ENCODE assay signal across 1 cellular context in the genomic region with DNA sequence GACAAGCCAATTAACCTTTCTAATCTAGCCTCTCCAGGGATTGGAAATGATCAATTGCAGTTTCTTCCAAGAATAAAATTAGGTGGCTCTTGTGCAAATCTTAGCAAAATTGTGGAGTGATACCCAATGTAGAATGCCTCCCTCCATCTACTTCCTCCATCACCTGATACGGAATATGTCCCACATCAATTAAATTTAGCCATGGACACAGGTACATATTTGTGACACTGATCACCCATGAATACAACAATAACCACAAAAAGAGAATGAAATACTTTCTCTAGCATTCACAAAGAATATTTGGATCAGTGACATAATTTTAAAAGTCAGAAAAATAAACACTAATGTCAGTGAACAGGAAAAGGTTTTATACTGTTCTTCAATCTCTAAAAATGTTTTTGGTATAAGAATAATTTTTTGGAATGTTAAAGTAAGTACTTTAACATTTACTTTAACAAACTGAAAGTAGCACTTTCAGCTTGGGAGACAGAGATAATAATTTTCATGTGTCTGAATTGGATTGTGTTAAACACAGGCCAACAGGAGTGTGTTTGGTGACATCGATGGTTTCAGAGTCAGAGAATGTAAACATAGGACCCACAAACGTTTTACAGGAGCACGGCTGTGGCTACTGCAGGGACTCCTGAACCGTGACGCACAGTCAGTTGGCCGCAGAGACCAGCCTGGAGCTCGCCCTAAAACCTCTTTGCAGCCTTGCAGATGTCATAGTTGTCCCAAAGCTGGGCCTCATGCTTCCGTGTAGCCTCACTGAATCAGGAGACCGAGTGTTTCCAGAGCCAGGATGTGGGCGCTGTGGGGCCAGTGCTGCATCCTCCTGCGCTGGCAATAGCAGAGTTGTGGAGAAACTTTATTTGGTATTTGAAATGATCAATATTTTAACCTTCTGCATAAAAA.
TF ChIP-seq lines count a peak whose summit lies in the region.

No MANE protein-coding gene starts in this region.

TF ChIP-seq in HEK293, 187 proteins besides CTCF, POLR2A, EP300 and RAD21 (continued from another document and continues in another):
- TF ChIP-seq, protein P1, sequence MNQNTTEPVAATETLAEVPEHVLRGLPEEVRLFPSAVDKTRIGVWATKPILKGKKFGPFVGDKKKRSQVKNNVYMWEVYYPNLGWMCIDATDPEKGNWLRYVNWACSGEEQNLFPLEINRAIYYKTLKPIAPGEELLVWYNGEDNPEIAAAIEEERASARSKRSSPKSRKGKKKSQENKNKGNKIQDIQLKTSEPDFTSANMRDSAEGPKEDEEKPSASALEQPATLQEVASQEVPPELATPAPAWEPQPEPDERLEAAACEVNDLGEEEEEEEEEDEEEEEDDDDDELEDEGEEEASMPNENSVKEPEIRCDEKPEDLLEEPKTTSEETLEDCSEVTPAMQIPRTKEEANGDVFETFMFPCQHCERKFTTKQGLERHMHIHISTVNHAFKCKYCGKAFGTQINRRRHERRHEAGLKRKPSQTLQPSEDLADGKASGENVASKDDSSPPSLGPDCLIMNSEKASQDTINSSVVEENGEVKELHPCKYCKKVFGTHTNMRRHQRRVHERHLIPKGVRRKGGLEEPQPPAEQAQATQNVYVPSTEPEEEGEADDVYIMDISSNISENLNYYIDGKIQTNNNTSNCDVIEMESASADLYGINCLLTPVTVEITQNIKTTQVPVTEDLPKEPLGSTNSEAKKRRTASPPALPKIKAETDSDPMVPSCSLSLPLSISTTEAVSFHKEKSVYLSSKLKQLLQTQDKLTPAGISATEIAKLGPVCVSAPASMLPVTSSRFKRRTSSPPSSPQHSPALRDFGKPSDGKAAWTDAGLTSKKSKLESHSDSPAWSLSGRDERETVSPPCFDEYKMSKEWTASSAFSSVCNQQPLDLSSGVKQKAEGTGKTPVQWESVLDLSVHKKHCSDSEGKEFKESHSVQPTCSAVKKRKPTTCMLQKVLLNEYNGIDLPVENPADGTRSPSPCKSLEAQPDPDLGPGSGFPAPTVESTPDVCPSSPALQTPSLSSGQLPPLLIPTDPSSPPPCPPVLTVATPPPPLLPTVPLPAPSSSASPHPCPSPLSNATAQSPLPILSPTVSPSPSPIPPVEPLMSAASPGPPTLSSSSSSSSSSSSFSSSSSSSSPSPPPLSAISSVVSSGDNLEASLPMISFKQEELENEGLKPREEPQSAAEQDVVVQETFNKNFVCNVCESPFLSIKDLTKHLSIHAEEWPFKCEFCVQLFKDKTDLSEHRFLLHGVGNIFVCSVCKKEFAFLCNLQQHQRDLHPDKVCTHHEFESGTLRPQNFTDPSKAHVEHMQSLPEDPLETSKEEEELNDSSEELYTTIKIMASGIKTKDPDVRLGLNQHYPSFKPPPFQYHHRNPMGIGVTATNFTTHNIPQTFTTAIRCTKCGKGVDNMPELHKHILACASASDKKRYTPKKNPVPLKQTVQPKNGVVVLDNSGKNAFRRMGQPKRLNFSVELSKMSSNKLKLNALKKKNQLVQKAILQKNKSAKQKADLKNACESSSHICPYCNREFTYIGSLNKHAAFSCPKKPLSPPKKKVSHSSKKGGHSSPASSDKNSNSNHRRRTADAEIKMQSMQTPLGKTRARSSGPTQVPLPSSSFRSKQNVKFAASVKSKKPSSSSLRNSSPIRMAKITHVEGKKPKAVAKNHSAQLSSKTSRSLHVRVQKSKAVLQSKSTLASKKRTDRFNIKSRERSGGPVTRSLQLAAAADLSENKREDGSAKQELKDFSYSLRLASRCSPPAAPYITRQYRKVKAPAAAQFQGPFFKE (tag by site-specific recombination; IDR thresholded peaks at IDR 0.05; ENCODE audit: borderline replicate concordance) = no peak
- TF ChIP-seq, protein P2, sequence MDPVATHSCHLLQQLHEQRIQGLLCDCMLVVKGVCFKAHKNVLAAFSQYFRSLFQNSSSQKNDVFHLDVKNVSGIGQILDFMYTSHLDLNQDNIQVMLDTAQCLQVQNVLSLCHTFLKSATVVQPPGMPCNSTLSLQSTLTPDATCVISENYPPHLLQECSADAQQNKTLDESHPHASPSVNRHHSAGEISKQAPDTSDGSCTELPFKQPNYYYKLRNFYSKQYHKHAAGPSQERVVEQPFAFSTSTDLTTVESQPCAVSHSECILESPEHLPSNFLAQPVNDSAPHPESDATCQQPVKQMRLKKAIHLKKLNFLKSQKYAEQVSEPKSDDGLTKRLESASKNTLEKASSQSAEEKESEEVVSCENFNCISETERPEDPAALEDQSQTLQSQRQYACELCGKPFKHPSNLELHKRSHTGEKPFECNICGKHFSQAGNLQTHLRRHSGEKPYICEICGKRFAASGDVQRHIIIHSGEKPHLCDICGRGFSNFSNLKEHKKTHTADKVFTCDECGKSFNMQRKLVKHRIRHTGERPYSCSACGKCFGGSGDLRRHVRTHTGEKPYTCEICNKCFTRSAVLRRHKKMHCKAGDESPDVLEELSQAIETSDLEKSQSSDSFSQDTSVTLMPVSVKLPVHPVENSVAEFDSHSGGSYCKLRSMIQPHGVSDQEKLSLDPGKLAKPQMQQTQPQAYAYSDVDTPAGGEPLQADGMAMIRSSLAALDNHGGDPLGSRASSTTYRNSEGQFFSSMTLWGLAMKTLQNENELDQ (tag by site-specific recombination; IDR thresholded peaks at IDR 0.05; ENCODE audit: low read depth) = no peak
- no peak for TF ChIP-seq ZNF624 (tag by site-specific recombination; IDR thresholded peaks at IDR 0.05)
- TF ChIP-seq BCL11B (tag by site-specific recombination; IDR thresholded peaks at IDR 0.05; ENCODE audit: low read depth) = no peak
- TF ChIP-seq ZNF560 (tag by site-specific recombination; IDR thresholded peaks at IDR 0.05; ENCODE audit: borderline replicate concordance) = no peak
- no peak for TF ChIP-seq YY2 (tag by site-specific recombination; IDR thresholded peaks at IDR 0.05)
- no peak for TF ChIP-seq SETDB1 (IDR thresholded peaks at IDR 0.05; ENCODE audit: insufficient read length, low read length)
- TF ChIP-seq, protein P3, sequence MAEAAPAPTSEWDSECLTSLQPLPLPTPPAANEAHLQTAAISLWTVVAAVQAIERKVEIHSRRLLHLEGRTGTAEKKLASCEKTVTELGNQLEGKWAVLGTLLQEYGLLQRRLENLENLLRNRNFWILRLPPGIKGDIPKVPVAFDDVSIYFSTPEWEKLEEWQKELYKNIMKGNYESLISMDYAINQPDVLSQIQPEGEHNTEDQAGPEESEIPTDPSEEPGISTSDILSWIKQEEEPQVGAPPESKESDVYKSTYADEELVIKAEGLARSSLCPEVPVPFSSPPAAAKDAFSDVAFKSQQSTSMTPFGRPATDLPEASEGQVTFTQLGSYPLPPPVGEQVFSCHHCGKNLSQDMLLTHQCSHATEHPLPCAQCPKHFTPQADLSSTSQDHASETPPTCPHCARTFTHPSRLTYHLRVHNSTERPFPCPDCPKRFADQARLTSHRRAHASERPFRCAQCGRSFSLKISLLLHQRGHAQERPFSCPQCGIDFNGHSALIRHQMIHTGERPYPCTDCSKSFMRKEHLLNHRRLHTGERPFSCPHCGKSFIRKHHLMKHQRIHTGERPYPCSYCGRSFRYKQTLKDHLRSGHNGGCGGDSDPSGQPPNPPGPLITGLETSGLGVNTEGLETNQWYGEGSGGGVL (tag by site-specific recombination; IDR thresholded peaks at IDR 0.05) = no peak
- peak; percentile 67 for TF ChIP-seq PRDM1 (tag by site-specific recombination; IDR thresholded peaks at IDR 0.05)
- no peak for TF ChIP-seq ZNF423 (tag by site-specific recombination; IDR thresholded peaks at IDR 0.05)
- no peak for TF ChIP-seq ZNF670 (tag by site-specific recombination; IDR thresholded peaks at IDR 0.05; ENCODE audit: low read depth)
- no peak for TF ChIP-seq ZNF785 (tag by site-specific recombination; IDR thresholded peaks at IDR 0.05)
- TF ChIP-seq ZNF175 (tag by site-specific recombination; IDR thresholded peaks at IDR 0.05) = no peak
- peak; percentile 41; the same call in 1 of the 2 replicates for TF ChIP-seq IKZF3 (tag by site-specific recombination; IDR thresholded peaks at IDR 0.05)
- TF ChIP-seq ZNF169 (tag by site-specific recombination; IDR thresholded peaks at IDR 0.05) = no peak
- TF ChIP-seq ZNF585B (tag by site-specific recombination; IDR thresholded peaks at IDR 0.05) = no peak
- TF ChIP-seq ZNF621 (tag by site-specific recombination; IDR thresholded peaks at IDR 0.05) = no peak
- no peak for TF ChIP-seq ZNF112 (tag by site-specific recombination; IDR thresholded peaks at IDR 0.05)
- no peak for TF ChIP-seq ZSCAN30 (tag by site-specific recombination; IDR thresholded peaks at IDR 0.05)
- TF ChIP-seq ZNF214 (tag by site-specific recombination; IDR thresholded peaks at IDR 0.05; ENCODE audit: borderline replicate concordance) = no peak
- no peak for TF ChIP-seq HOXC10 (CRISPR knock-in tag; IDR thresholded peaks at IDR 0.05)
- TF ChIP-seq ZNF747 (tag by site-specific recombination; IDR thresholded peaks at IDR 0.05) = no peak
- TF ChIP-seq ZNF623 (tag by site-specific recombination; IDR thresholded peaks at IDR 0.05) = no peak
- TF ChIP-seq ZNF133 (tag by site-specific recombination; IDR thresholded peaks at IDR 0.05) = no peak
- TF ChIP-seq ZNF791 (tag by site-specific recombination; IDR thresholded peaks at IDR 0.05) = no peak
- no peak for TF ChIP-seq ZNF391 (tag by site-specific recombination; IDR thresholded peaks at IDR 0.05; ENCODE audit: borderline replicate concordance, low read depth)
- no peak for TF ChIP-seq ZFHX2 (tag by site-specific recombination; conservative IDR thresholded peaks at IDR 0.05)
- TF ChIP-seq, protein P4, sequence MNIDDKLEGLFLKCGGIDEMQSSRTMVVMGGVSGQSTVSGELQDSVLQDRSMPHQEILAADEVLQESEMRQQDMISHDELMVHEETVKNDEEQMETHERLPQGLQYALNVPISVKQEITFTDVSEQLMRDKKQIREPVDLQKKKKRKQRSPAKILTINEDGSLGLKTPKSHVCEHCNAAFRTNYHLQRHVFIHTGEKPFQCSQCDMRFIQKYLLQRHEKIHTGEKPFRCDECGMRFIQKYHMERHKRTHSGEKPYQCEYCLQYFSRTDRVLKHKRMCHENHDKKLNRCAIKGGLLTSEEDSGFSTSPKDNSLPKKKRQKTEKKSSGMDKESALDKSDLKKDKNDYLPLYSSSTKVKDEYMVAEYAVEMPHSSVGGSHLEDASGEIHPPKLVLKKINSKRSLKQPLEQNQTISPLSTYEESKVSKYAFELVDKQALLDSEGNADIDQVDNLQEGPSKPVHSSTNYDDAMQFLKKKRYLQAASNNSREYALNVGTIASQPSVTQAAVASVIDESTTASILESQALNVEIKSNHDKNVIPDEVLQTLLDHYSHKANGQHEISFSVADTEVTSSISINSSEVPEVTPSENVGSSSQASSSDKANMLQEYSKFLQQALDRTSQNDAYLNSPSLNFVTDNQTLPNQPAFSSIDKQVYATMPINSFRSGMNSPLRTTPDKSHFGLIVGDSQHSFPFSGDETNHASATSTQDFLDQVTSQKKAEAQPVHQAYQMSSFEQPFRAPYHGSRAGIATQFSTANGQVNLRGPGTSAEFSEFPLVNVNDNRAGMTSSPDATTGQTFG (tag by site-specific recombination; IDR thresholded peaks at IDR 0.05; ENCODE audit: borderline replicate concordance) = no peak
- TF ChIP-seq GLIS1 (tag by site-specific recombination; IDR thresholded peaks at IDR 0.05) = no peak
- TF ChIP-seq ZNF837 (tag by site-specific recombination; IDR thresholded peaks at IDR 0.05) = no peak
- TF ChIP-seq, protein P5, sequence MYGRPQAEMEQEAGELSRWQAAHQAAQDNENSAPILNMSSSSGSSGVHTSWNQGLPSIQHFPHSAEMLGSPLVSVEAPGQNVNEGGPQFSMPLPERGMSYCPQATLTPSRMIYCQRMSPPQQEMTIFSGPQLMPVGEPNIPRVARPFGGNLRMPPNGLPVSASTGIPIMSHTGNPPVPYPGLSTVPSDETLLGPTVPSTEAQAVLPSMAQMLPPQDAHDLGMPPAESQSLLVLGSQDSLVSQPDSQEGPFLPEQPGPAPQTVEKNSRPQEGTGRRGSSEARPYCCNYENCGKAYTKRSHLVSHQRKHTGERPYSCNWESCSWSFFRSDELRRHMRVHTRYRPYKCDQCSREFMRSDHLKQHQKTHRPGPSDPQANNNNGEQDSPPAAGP (tag by site-specific recombination; IDR thresholded peaks at IDR 0.05) = no peak
- TF ChIP-seq KLF7 (tag by site-specific recombination; IDR thresholded peaks at IDR 0.05; ENCODE audit: borderline replicate concordance) = no peak
- TF ChIP-seq OVOL3 (tag by site-specific recombination; IDR thresholded peaks at IDR 0.05) = no peak
- TF ChIP-seq, protein P6, sequence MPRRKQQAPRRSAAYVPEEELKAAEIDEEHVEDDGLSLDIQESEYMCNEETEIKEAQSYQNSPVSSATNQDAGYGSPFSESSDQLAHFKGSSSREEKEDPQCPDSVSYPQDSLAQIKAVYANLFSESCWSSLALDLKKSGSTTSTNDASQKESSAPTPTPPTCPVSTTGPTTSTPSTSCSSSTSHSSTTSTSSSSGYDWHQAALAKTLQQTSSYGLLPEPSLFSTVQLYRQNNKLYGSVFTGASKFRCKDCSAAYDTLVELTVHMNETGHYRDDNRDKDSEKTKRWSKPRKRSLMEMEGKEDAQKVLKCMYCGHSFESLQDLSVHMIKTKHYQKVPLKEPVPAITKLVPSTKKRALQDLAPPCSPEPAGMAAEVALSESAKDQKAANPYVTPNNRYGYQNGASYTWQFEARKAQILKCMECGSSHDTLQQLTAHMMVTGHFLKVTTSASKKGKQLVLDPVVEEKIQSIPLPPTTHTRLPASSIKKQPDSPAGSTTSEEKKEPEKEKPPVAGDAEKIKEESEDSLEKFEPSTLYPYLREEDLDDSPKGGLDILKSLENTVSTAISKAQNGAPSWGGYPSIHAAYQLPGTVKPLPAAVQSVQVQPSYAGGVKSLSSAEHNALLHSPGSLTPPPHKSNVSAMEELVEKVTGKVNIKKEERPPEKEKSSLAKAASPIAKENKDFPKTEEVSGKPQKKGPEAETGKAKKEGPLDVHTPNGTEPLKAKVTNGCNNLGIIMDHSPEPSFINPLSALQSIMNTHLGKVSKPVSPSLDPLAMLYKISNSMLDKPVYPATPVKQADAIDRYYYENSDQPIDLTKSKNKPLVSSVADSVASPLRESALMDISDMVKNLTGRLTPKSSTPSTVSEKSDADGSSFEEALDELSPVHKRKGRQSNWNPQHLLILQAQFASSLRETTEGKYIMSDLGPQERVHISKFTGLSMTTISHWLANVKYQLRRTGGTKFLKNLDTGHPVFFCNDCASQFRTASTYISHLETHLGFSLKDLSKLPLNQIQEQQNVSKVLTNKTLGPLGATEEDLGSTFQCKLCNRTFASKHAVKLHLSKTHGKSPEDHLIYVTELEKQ (tag by site-specific recombination; IDR thresholded peaks at IDR 0.05; ENCODE audit: borderline replicate concordance) = no peak
- no peak for TF ChIP-seq ZNF202 (tag by site-specific recombination; IDR thresholded peaks at IDR 0.05; ENCODE audit: borderline replicate concordance)
- TF ChIP-seq ZNF341 (tag by site-specific recombination; IDR thresholded peaks at IDR 0.05; ENCODE audit: low read depth) = no peak
